Comparison of ENCODE assay signal across 19 cellular contexts in the genomic region with DNA sequence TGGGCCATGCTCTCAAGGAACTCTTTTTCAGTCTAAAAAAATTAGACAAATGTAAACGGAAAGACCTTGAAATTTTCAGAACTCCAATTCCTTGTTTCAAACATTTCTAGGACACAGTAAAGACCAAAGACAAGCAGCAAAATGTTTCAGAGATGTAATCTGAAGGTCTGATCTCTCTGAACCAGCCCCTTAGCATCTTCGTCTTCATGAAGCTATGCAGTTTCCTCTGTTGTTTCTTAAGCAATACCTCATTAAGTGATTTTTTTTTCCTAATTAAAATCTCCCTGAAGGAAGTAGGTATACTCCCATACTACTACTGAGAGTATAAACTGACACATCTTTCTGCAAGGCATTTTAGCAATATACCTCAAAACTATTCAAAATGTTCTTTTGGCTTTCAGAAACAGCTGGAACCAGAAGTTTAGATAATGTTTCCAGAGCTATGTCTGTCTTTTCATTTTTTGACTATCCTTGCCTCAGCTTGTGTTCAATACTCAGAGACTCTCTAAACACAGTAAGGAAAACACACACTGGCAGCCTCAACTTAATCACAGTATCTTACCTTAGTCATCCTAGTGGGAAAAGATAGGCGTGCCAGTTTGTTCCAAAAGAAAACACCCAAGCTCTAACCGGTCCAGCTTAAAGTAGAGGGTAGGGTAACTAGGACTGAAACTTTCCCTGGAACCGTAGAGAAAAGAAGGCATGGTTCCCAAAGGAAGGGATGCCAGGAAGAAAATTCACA. TPM values are rescaled to one million over a fixed set of nuclear protein-coding genes. Genes with fewer than 3 reads are reported as not detected.
DNase-seq lines count a peak whose midpoint lies in the region; ATAC-seq, FAIRE-seq and TF ChIP-seq lines count a peak whose summit lies in the region.
"Had no signal": no experiment of that assay in that cellular context is flagged by ENCODE, and none has a peak within 500 bp of the region (broad histone marks: within the 10 kb centered on the region; RNA-seq: fewer than 3 reads in every experiment).

No MANE protein-coding gene starts in this region.

- H3K9me3 ChIP-seq in GM23248 (ENCODE audit: low read depth) (no peaks in the 10 kb centered on the region), keratinocyte (ENCODE audit: control insufficient read depth, low read depth, low read length) (no peaks in the 10 kb centered on the region)
- H3K9me3 ChIP-seq: Caco-2 had no signal

- WGBS in GM23248 (ENCODE audit: low coverage in 1 of 2, low lambda C conversion rate in 2 of 2, missing lambda C conversion rate in 2 of 2), 2 experiments: 64 to 68% methylated on average over 5 of the region's 5 CpGs

- dilution Hi-C loops in keratinocyte (cut with MboI; ENCODE audit: extremely low pct_ligation_motif_present, low sequenced_read_pairs): no loop called here

- H3K4me1 ChIP-seq in GM23248 (ENCODE audit: insufficient read depth) (peaks cover 24% of the 10 kb centered on the region), keratinocyte (ENCODE audit: control insufficient read depth, extremely low read depth, insufficient read depth, low read length) (peaks cover 9% of the 10 kb centered on the region)

- POLR2A ChIA-PET in RWPE1 (lab: Yijun Ruan, JAX; ENCODE audit: low non-redundant PET): no interaction called here

- in situ Hi-C loops in GM23248 (cut with MboI): no loop called here

- FAIRE-seq in keratinocyte (lab: Jason Lieb, UNC) (peak; percentile 74), GM19239 (lab: Jason Lieb, UNC) (no peak)
- FAIRE-seq: HTR-8/SVneo, RCC 7860 had no signal

- H3K9ac ChIP-seq in GM23248: no peak overlapping the region
- H3K9ac ChIP-seq in keratinocyte (ENCODE audit: control insufficient read depth, extremely low read depth, insufficient read depth, low read length): no peak overlapping the region

- peaks cover 75% of the 10 kb centered on the region for H3K79me2 ChIP-seq in GM23248 (ENCODE audit: insufficient read depth)
- peaks cover 15% of the 10 kb centered on the region for H3K79me2 ChIP-seq in keratinocyte (ENCODE audit: control insufficient read depth, insufficient read depth, low read length)

- TF ChIP-seq CTCF in RWPE1 (conservative IDR thresholded peaks at IDR 0.05; ENCODE audit: low read depth) (no peak), keratinocyte (optimal IDR thresholded peaks at IDR 0.05 in 1 of 3, IDR thresholded peaks at IDR 0.05 in 1 of 3, conservative IDR thresholded peaks at IDR 0.05 in 1 of 3; ENCODE audit: extremely low read depth in 1 of 3, insufficient read depth in 2 of 3, low read length in 3 of 3) (no peak)

- H2AFZ ChIP-seq in GM23248 (no peak overlapping the region), keratinocyte (ENCODE audit: control insufficient read depth, low read length) (no peak overlapping the region)

- H3K27ac ChIP-seq in GM23248: no peak overlapping the region
- H3K27ac ChIP-seq in RWPE1: no peak overlapping the region
- H3K27ac ChIP-seq in keratinocyte (ENCODE audit: control insufficient read depth, insufficient read depth, low read length): no peak overlapping the region

- DNase-seq in GM23248: peak; percentile 49
- peak; percentile 7 for DNase-seq in RWPE1 (ENCODE audit: low spot score)
- peak; percentile 18 for DNase-seq in dedifferentiated amniotic fluid mesenchymal stem cell (ENCODE audit: extremely low spot score)
- no peak for DNase-seq in keratinocyte (ENCODE audit: low read depth, low spot score)
- no peak for DNase-seq in stimulated activated CD4-positive, alpha-beta T cell treated with anti-CD3 and anti-CD28 coated beads, Interleukin-2, amount 100 ng/mL, for 48 hours
- DNase-seq in islet precursor cell: no peak
- no peak for DNase-seq in GM19239 (ENCODE audit: insufficient read length, low spot score)
- DNase-seq: AML-193, Caco-2, GDM1, H7, KBM-7, NCI-H1092, NCI-H1694, NCI-H82, SIG-M5 had no signal

- ATAC-seq in HG03565 (IDR thresholded peaks at IDR 0.05; ENCODE audit: unreplicated experiment): no peak

- H4K20me1 ChIP-seq in GM23248 (ENCODE audit: insufficient read depth): no peaks in the 10 kb centered on the region
- no peaks in the 10 kb centered on the region for H4K20me1 ChIP-seq in keratinocyte (ENCODE audit: control insufficient read depth, extremely low read depth, insufficient read depth, low read length)

- H3F3A ChIP-seq in GM23248 (ENCODE audit: insufficient read depth): peaks cover 8% of the 10 kb centered on the region

- H3K9me2 ChIP-seq in GM23248 (ENCODE audit: insufficient read depth): no peaks in the 10 kb centered on the region

- H3K4me3 ChIP-seq in GM23248: no peak overlapping the region
- H3K4me3 ChIP-seq in keratinocyte (ENCODE audit: control insufficient read depth in 2 of 3, extremely low read depth in 1 of 3, insufficient read depth in 2 of 3, low read depth in 1 of 3, low read length in 3 of 3): no peak overlapping the region

- H3K4me2 ChIP-seq in GM23248 (ENCODE audit: unreplicated experiment) (no peak overlapping the region), keratinocyte (ENCODE audit: control insufficient read depth, extremely low read depth, insufficient read depth, low read depth, low read length) (peak overlapping the region; percentile 17)

- H3K36me3 ChIP-seq in GM23248 (ENCODE audit: low read depth) (no peaks in the 10 kb centered on the region), keratinocyte (ENCODE audit: control insufficient read depth in 2 of 2, extremely low read depth in 1 of 2, insufficient read depth in 2 of 2, low read length in 2 of 2) (no peaks in the 10 kb centered on the region)

- no peaks in the 10 kb centered on the region for H3K9me1 ChIP-seq in keratinocyte (ENCODE audit: control insufficient read depth, extremely low read depth, insufficient read depth, low read length)

- no peaks in the 10 kb centered on the region for H3K27me3 ChIP-seq in GM23248 (replicated peaks; ENCODE audit: insufficient read depth)
- no peaks in the 10 kb centered on the region for H3K27me3 ChIP-seq in keratinocyte (ENCODE audit: control insufficient read depth, extremely low read depth, insufficient read depth, low read length)

- CTCF ChIA-PET in RWPE1 (lab: Yijun Ruan, JAX): interaction anchor here (0.7 kb wide), 1 partner anchor 12 kb away, joined by 4 read pairs; no protein-coding TSS in a partner anchor

RNA-seq across cellular contexts. Expression of a gene that starts 25.1 kb away (rescaled TPM):
- total RNA-seq in GM23248 (2014; rRNA removed; shearing (Covaris generic)): 32.7 and 42.7 TPM in 2 replicates
- polyA plus RNA-seq in GM23248 (2016; fragmentation: Nextera tagmentation; extraction: Ambion mirVana): 18.8 and 21.9 TPM in 2 replicates
- 24.2 to 25.0 TPM (median 24.5 TPM) in 3 replicates for polyA plus RNA-seq in keratinocyte
- 14.0 TPM for polyA plus RNA-seq in keratinocyte (2011; ENCODE audit: low read depth)
- polyA plus RNA-seq in keratinocyte (2011; cell fraction: cytosol; rRNA removed): 14.8 and 26.0 TPM in 2 replicates
- 29.4 and 32.0 TPM in 2 replicates for polyA plus RNA-seq in keratinocyte (2011; cell fraction: nucleus; rRNA removed)
- 10.7 and 12.4 TPM in 2 replicates for polyA plus RNA-seq in keratinocyte (2012; ENCODE audit: low replicate concordance)
- polyA minus RNA-seq in keratinocyte: 34.8 to 59.7 TPM (median 51.4 TPM) in 3 replicates
- 27.0 TPM for polyA minus RNA-seq in keratinocyte (2011; cell fraction: cytosol; rRNA and poly(A)+ RNA removed)
- 34.6 and 64.8 TPM in 2 replicates for polyA minus RNA-seq in keratinocyte (2011; cell fraction: nucleus; rRNA and poly(A)+ RNA removed)

RNA-seq across cellular contexts. Expression of a gene that starts 36.0 kb away (rescaled TPM):
- total RNA-seq in GM23248 (2014; rRNA removed; shearing (Covaris generic)): 537 and 551 TPM in 2 replicates
- polyA plus RNA-seq in GM23248 (2016; fragmentation: Nextera tagmentation; extraction: Ambion mirVana) (451 and 460 TPM in 2 replicates), keratinocyte (52.6 to 115 TPM (median 57.9 TPM) in 3 replicates)
- 60.1 TPM for polyA plus RNA-seq in keratinocyte (2011; ENCODE audit: low read depth)
- polyA plus RNA-seq in keratinocyte (2011; cell fraction: cytosol; rRNA removed): 14.1 and 22.5 TPM in 2 replicates
- polyA plus RNA-seq in keratinocyte (2011; cell fraction: nucleus; rRNA removed): 155 and 157 TPM in 2 replicates
- 48.0 and 252 TPM in 2 replicates for polyA plus RNA-seq in keratinocyte (2012; ENCODE audit: low replicate concordance)
- polyA minus RNA-seq in keratinocyte: 47.4 to 113 TPM (median 49.9 TPM) in 3 replicates
- 21.1 TPM for polyA minus RNA-seq in keratinocyte (2011; cell fraction: cytosol; rRNA and poly(A)+ RNA removed)
- 110 and 123 TPM in 2 replicates for polyA minus RNA-seq in keratinocyte (2011; cell fraction: nucleus; rRNA and poly(A)+ RNA removed)

Comparison
In these comparisons a context has a peak if more than half of its experiments do, and no peak if none do; other contexts are left out.
1. DNase-seq: peak in GM23248 (single experiment), RWPE1 (single experiment) and dedifferentiated amniotic fluid mesenchymal stem cell (single experiment); none in keratinocyte (single experiment), stimulated activated CD4-positive, alpha-beta T cell treated with anti-CD3 and anti-CD28 coated beads, Interleukin-2, amount 100 ng/mL, for 48 hours (0 of 2), islet precursor cell (single experiment) and GM19239 (single experiment).